In the genomic region with DNA sequence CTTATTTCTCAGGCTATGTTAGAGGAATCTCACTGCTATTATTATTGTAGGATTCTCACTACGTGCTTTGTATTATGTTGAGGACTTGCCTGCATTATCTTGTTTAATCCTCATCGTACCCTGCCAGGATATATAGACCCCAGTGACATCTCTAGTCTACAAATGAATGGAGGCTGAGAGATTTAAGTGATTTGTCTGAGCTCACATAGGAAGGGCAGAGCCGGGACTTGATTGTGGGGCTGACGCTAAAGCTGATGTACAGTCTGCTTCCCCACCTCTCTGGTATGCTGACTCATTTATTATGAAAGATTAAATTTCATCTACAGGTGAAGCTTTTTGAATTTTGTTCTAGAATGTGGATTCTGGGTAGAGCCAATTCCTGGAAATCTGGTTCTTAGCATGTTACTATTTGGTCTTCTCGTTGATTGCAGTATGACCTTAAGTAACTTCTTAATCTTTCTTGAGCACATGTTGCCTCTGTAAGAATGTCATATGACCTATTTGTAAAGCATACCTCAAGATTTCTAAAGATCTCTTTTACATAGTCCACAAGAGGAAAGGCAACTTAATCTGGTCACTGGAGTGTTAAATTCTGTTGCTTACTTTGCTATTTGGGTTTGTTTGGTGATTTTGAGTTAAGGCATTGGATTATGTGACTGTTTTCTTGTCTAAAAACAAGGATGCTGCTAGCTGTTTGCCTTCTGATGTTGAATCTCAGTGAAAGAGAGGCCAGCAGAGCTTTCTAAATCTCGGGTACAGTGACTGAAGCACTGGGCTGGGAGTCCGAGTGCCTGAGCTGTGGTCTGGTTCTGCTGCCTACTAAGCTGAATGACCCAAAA, we compare ENCODE assay signal across 9 cellular contexts. TPM values are rescaled to one million over a fixed set of nuclear protein-coding genes. Genes with fewer than 3 reads are reported as not detected.
DNase-seq lines count a peak whose midpoint lies in the region; ATAC-seq and TF ChIP-seq lines count a peak whose summit lies in the region.
"Had no signal": no experiment of that assay in that cellular context is flagged by ENCODE, and none has a peak within 500 bp of the region (broad histone marks: within the 10 kb centered on the region; RNA-seq: fewer than 3 reads in every experiment).

No MANE protein-coding gene starts in this region.

- DNase-seq in HFFc6 (no peak), fibroblast of lung (ENCODE audit: low read depth in 2 of 2) (no peak), tibial nerve (ENCODE audit: low spot score in 2 of 2) (no peak), DMS 273 treated with DMSO at 0.1 percent for 48 hours (lab: John Stamatoyannopoulos, UW) (no peak)
- no peak for DNase-seq in T-helper 2 cell treated with Interferon-gamma antibody and Interleukin-4, amounts not matched to agents 5 μg/mL and 100 μg/mL, for 36 hours (ENCODE audit: low spot score)
- DNase-seq: NCI-H345 had no signal

- H3K27me3 Mint-ChIP-seq in HFFc6 (ENCODE audit: insufficient read depth), result no peaks in the 10 kb centered on the region; the same call in 1 of the 2 replicates
- no peaks in the 10 kb centered on the region for H3K27me3 Mint-ChIP-seq in T-helper 2 cell treated with Interferon-gamma antibody and Interleukin-4, amounts not matched to agents 5 μg/mL and 100 μg/mL, for 36 hours (ENCODE audit: low read depth)

- peaks cover 81% of the 10 kb centered on the region for H3K4me1 Mint-ChIP-seq in HFFc6 (ENCODE audit: low read depth)
- peaks cover 59% of the 10 kb centered on the region for H3K4me1 Mint-ChIP-seq in T-helper 2 cell treated with Interferon-gamma antibody and Interleukin-4, amounts not matched to agents 5 μg/mL and 100 μg/mL, for 36 hours (ENCODE audit: low read depth)

- peak overlapping the region; percentile 26 for H3K27ac ChIP-seq in fibroblast of lung (ENCODE audit: insufficient read depth, low read length)
- peak overlapping the region; percentile 89 for H3K27ac ChIP-seq in skeletal muscle tissue (ENCODE audit: low read depth, low read length)
- H3K27ac ChIP-seq in tibial nerve, result peak overlapping the region in 2 of 4 donors; percentile 45 to 48

- H3K4me3 ChIP-seq in fibroblast of lung (replicated peaks in 1 of 4; ENCODE audit: control extremely low read depth in 1 of 4, insufficient read depth in 1 of 4, low read depth in 3 of 4, low read length in 4 of 4) (no peak overlapping the region), skeletal muscle tissue (ENCODE audit: low read length in 3 of 3) (peak overlapping the region in 1 of 3 donors; percentile 24), tibial nerve (no peak overlapping the region)

- no peaks in the 10 kb centered on the region for H4K20me1 ChIP-seq in fibroblast of lung (ENCODE audit: control insufficient read depth, extremely low read depth, insufficient read depth, low read length)

- peak overlapping the region; percentile 37 for H3K4me2 ChIP-seq in fibroblast of lung (ENCODE audit: extremely low read depth, insufficient read depth, low read length)

- peaks cover 89% of the 10 kb centered on the region for H3K79me2 ChIP-seq in fibroblast of lung (ENCODE audit: control insufficient read depth, insufficient read depth, low read length)

- ATAC-seq in GM18873 (IDR thresholded peaks at IDR 0.05; ENCODE audit: low FRiP score, unreplicated experiment) (no peak), GM18517 (IDR thresholded peaks at IDR 0.05; ENCODE audit: unreplicated experiment) (no peak)

- H3K4me3 Mint-ChIP-seq in HFFc6, result peak overlapping the region; percentile 32; the same call in 1 of the 2 replicates
- peak overlapping the region; percentile 6 for H3K4me3 Mint-ChIP-seq in T-helper 2 cell treated with Interferon-gamma antibody and Interleukin-4, amounts not matched to agents 5 μg/mL and 100 μg/mL, for 36 hours

- TF ChIP-seq CTCF in HFFc6 (IDR thresholded peaks at IDR 0.05) (no peak), fibroblast of lung (conservative IDR thresholded peaks at IDR 0.05 in 1 of 2, IDR thresholded peaks at IDR 0.05 in 1 of 2; ENCODE audit: low read depth in 1 of 2, low read length in 2 of 2) (no peak), tibial nerve (IDR thresholded peaks at IDR 0.05) (no peak)

- H3K9me3 ChIP-seq in fibroblast of lung (ENCODE audit: control insufficient read depth, insufficient read depth, low read depth, low read length) (no peaks in the 10 kb centered on the region), skeletal muscle tissue (ENCODE audit: control insufficient read depth in 3 of 3, low read length in 3 of 3) (no peaks in the 10 kb centered on the region), tibial nerve (no peaks in the 10 kb centered on the region)

- H3K4me1 ChIP-seq in fibroblast of lung (ENCODE audit: control insufficient read depth, extremely low read depth, insufficient read depth, low read length) (peaks cover 3% of the 10 kb centered on the region), skeletal muscle tissue (ENCODE audit: control insufficient read depth in 3 of 3, insufficient read depth in 3 of 3, low read length in 3 of 3) (peaks cover 30 to 48% (median 46%) of the 10 kb centered on the region in 3 donors), tibial nerve (peaks cover 0 to 69% (median 16%) of the 10 kb centered on the region in 4 donors)

- H3K36me3 Mint-ChIP-seq in HFFc6 (ENCODE audit: low read depth), result peaks cover 12% of the 10 kb centered on the region
- peaks cover 14% of the 10 kb centered on the region for H3K36me3 Mint-ChIP-seq in T-helper 2 cell treated with Interferon-gamma antibody and Interleukin-4, amounts not matched to agents 5 μg/mL and 100 μg/mL, for 36 hours (ENCODE audit: low read depth)

- peak overlapping the region; percentile 72 for H3K27ac Mint-ChIP-seq in HFFc6
- peak overlapping the region; percentile 64 for H3K27ac Mint-ChIP-seq in T-helper 2 cell treated with Interferon-gamma antibody and Interleukin-4, amounts not matched to agents 5 μg/mL and 100 μg/mL, for 36 hours

- H3K9me3 Mint-ChIP-seq in HFFc6, result no peaks in the 10 kb centered on the region
- no peaks in the 10 kb centered on the region for H3K9me3 Mint-ChIP-seq in T-helper 2 cell treated with Interferon-gamma antibody and Interleukin-4, amounts not matched to agents 5 μg/mL and 100 μg/mL, for 36 hours

- TF ChIP-seq POLR2A in tibial nerve (IDR thresholded peaks at IDR 0.05), result no peak

- H3K36me3 ChIP-seq in fibroblast of lung (ENCODE audit: control insufficient read depth, insufficient read depth, low read length) (no peaks in the 10 kb centered on the region), skeletal muscle tissue (ENCODE audit: control insufficient read depth in 3 of 3, insufficient read depth in 3 of 3, low read length in 3 of 3) (peaks cover 0 to 2% (median 0%) of the 10 kb centered on the region in 3 donors), tibial nerve (no peaks in the 10 kb centered on the region)

- H3K27me3 ChIP-seq in fibroblast of lung (ENCODE audit: control insufficient read depth, insufficient read depth, low read length) (no peaks in the 10 kb centered on the region), skeletal muscle tissue (ENCODE audit: control insufficient read depth in 3 of 3, insufficient read depth in 3 of 3, low read length in 3 of 3) (no peaks in the 10 kb centered on the region), tibial nerve (no peaks in the 10 kb centered on the region)

- H3K9ac ChIP-seq in fibroblast of lung (ENCODE audit: insufficient read depth, low read length), result no peak overlapping the region
- peak overlapping the region; percentile 28 to 62 (median 28) for H3K9ac ChIP-seq in skeletal muscle tissue (ENCODE audit: low read depth in 1 of 3, low read length in 3 of 3)

- no peak overlapping the region for H2AFZ ChIP-seq in fibroblast of lung (ENCODE audit: low read length)

- 43 to 46% methylated on average over 7 of the region's 7 CpGs for WGBS in tibial nerve, 2 donors

- no peak for TF ChIP-seq EP300 in tibial nerve (IDR thresholded peaks at IDR 0.05)

RNA-seq across cellular contexts. Expression of a gene that starts 12.4 kb away (rescaled TPM):
- total RNA-seq in HFFc6 (2021; fragmentation: NEBNext Ultra II Directional; extraction: Animal tissue kit (Norgen Biotek cat#: 25700)), result 100 to 1,000 TPM; 147 to 176 (median 151) TPM
- total RNA-seq in fibroblast of lung, result 163 and 176 TPM in 2 replicates
- polyA plus RNA-seq in fibroblast of lung, result 104 and 124 TPM in 2 replicates
- polyA plus RNA-seq in fibroblast of lung (2012), result 89.4 and 97.9 TPM in 2 replicates
- polyA minus RNA-seq in fibroblast of lung (ENCODE audit: low replicate concordance), result 5.7 and 10.0 TPM in 2 replicates
- 145 TPM for total RNA-seq in skeletal muscle tissue
- 100 to 1,000 TPM; 160 to 210 (median 177) TPM for total RNA-seq in tibial nerve

RNA-seq across cellular contexts. Expression of a gene that starts 40.6 kb away (rescaled TPM):
- total RNA-seq in HFFc6 (2021; fragmentation: NEBNext Ultra II Directional; extraction: Animal tissue kit (Norgen Biotek cat#: 25700)), result not detected
- under 0.01 TPM in 1 of 2 replicates, not detected in the other for total RNA-seq in fibroblast of lung
- not detected in 2 replicates for polyA plus RNA-seq in fibroblast of lung
- 0.03 and 0.08 TPM in 2 replicates for polyA plus RNA-seq in fibroblast of lung (2012)
- not detected in 2 replicates for polyA minus RNA-seq in fibroblast of lung (ENCODE audit: low replicate concordance)
- total RNA-seq in skeletal muscle tissue, result 3.1 TPM
- 1 to 10 TPM in 3 of 4 donors, under 1 TPM in 1; 0.60 to 3.3 (median 1.8) TPM for total RNA-seq in tibial nerve

RNA-seq across cellular contexts. Expression of a gene that starts 52.0 kb away (rescaled TPM):
- total RNA-seq in HFFc6 (2021; fragmentation: NEBNext Ultra II Directional; extraction: Animal tissue kit (Norgen Biotek cat#: 25700)), result not detected
- total RNA-seq in fibroblast of lung, result 0.17 TPM in 1 of 2 replicates, not detected in the other
- not detected in 2 replicates for polyA plus RNA-seq in fibroblast of lung
- not detected in 2 replicates for polyA plus RNA-seq in fibroblast of lung (2012)
- not detected in 2 replicates for polyA minus RNA-seq in fibroblast of lung (ENCODE audit: low replicate concordance)
- total RNA-seq in skeletal muscle tissue, result under 0.01 TPM
- 1 to 10 TPM in 1 of 4 donors, under 1 TPM in 2, not detected in 1; 0.39 to 1.3 (median 0.90) TPM for total RNA-seq in tibial nerve
